28 cellular contexts compared by ENCODE assay signal in the genomic region with DNA sequence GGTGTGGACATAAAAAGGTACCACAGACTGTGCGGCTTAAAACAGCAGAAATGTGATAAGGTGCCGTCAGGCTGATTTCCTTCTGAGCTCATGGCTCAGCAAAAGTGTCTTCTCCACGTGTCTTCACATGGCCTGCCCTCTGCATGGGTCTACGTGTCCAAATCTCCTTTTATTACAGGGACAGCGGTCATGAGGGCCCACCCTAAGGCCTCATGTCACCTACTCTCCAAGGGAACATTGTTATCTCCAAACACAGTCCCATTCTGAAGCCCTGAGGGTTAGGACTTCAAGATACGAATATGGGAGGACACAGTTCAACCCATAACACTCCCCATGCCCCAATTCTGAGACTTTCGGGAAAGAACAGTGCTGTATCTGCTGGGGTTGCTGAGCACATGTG. TPM values are rescaled to one million over a fixed set of nuclear protein-coding genes. Genes with fewer than 3 reads are reported as not detected.
"Had no signal": no experiment of that assay in that cellular context is flagged by ENCODE, and none has a peak within 500 bp of the region (broad histone marks: within the 10 kb centered on the region; RNA-seq: fewer than 3 reads in every experiment).

No MANE protein-coding gene starts in this region.

- H3K27me3 ChIP-seq: thyroid gland, upper lobe of left lung had no signal

- ATAC-seq: activated CD8-positive, alpha-beta memory T cell treated with anti-CD3 and anti-CD28 coated beads, Interleukin-2, amount 10 ng/mL, durations not matched to agents 7 days and 5 days; activated CD8-positive, alpha-beta T cell treated with anti-CD3 and anti-CD28 coated beads, Interleukin-2, amount 10 ng/mL, durations not matched to agents 7 days and 5 days; left colon; naive thymus-derived CD4-positive, alpha-beta T cell; stimulated activated naive B cell treated with anti-CD40 and anti-IgM and Interleukin-4, amounts not matched to agents 10 μg/mL and 1 μg/mL and 100 μg/mL, for 72 hours had no signal

- H3K27ac ChIP-seq: epithelial cell of prostate, parathyroid adenoma, stomach, thyroid gland, upper lobe of left lung had no signal

- H2AFZ ChIP-seq: parathyroid adenoma had no signal

- H3K9me3 Mint-ChIP-seq: activated B cell treated with CpG ODN at 0.5 μM for 24 hours; naive thymus-derived CD4-positive, alpha-beta T cell; stimulated activated naive B cell treated with anti-CD40 and anti-IgM and Interleukin-4, amounts not matched to agents 10 μg/mL and 1 μg/mL and 100 μg/mL, for 72 hours; T-helper 2 cell treated with Interferon-gamma antibody and Interleukin-4, amounts not matched to agents 5 μg/mL and 100 μg/mL, for 36 hours had no signal

- H3K27me3 Mint-ChIP-seq: activated naive CD8-positive, alpha-beta T cell had no signal

- H3K27ac Mint-ChIP-seq: activated B cell treated with CpG ODN at 0.5 μM for 24 hours; activated CD8-positive, alpha-beta memory T cell treated with anti-CD3 and anti-CD28 coated beads, Interleukin-2, amount 10 ng/mL, durations not matched to agents 7 days and 5 days; activated CD8-positive, alpha-beta T cell treated with anti-CD3 and anti-CD28 coated beads, Interleukin-2, amount 10 ng/mL, durations not matched to agents 7 days and 5 days; activated naive CD8-positive, alpha-beta T cell; naive thymus-derived CD4-positive, alpha-beta T cell; stimulated activated naive B cell treated with anti-CD40 and anti-IgM and Interleukin-4, amounts not matched to agents 10 μg/mL and 1 μg/mL and 100 μg/mL, for 72 hours; T-helper 2 cell treated with Interferon-gamma antibody and Interleukin-4, amounts not matched to agents 5 μg/mL and 100 μg/mL, for 36 hours had no signal

- H3K9ac ChIP-seq: parathyroid adenoma had no signal

- H3K4me1 ChIP-seq: stomach, upper lobe of left lung had no signal

- H3K36me3 ChIP-seq: stomach, thyroid gland, upper lobe of left lung had no signal

- H3K36me3 Mint-ChIP-seq: activated CD8-positive, alpha-beta memory T cell treated with anti-CD3 and anti-CD28 coated beads, Interleukin-2, amount 10 ng/mL, durations not matched to agents 7 days and 5 days; activated naive CD8-positive, alpha-beta T cell; naive thymus-derived CD4-positive, alpha-beta T cell; stimulated activated naive B cell treated with anti-CD40 and anti-IgM and Interleukin-4, amounts not matched to agents 10 μg/mL and 1 μg/mL and 100 μg/mL, for 72 hours had no signal

- H3K9me3 ChIP-seq: stomach, thyroid gland, upper lobe of left lung had no signal

- H3K4me3 Mint-ChIP-seq: activated B cell treated with CpG ODN at 0.5 μM for 24 hours; activated CD8-positive, alpha-beta memory T cell treated with anti-CD3 and anti-CD28 coated beads, Interleukin-2, amount 10 ng/mL, durations not matched to agents 7 days and 5 days; activated CD8-positive, alpha-beta T cell treated with anti-CD3 and anti-CD28 coated beads, Interleukin-2, amount 10 ng/mL, durations not matched to agents 7 days and 5 days; activated naive CD8-positive, alpha-beta T cell; naive thymus-derived CD4-positive, alpha-beta T cell; stimulated activated naive B cell treated with anti-CD40 and anti-IgM and Interleukin-4, amounts not matched to agents 10 μg/mL and 1 μg/mL and 100 μg/mL, for 72 hours; T-helper 2 cell treated with Interferon-gamma antibody and Interleukin-4, amounts not matched to agents 5 μg/mL and 100 μg/mL, for 36 hours had no signal

- H3K4me3 ChIP-seq: stomach, thyroid gland, upper lobe of left lung had no signal

- DNase-seq: activated B cell treated with CpG ODN at 0.5 μM for 24 hours; activated CD8-positive, alpha-beta memory T cell treated with anti-CD3 and anti-CD28 coated beads, Interleukin-2, amount 10 ng/mL, durations not matched to agents 7 days and 5 days; activated CD8-positive, alpha-beta T cell treated with anti-CD3 and anti-CD28 coated beads, Interleukin-2, amount 10 ng/mL, durations not matched to agents 7 days and 5 days; activated effector memory CD4-positive, alpha-beta T cell treated with Interleukin-2 at 50 U/mL for 16 hours; activated naive CD4-positive, alpha-beta T cell treated with Interleukin-2 at 50 U/mL for 16 hours; activated T-cell treated with anti-CD3 and anti-CD28 coated beads, Interleukin-2, amount 50 U/mL, for 48 hours; anterior cingulate cortex; dermis blood vessel endothelial cell; effector CD4-positive, alpha-beta T cell; left colon; mammary epithelial cell; midbrain; naive thymus-derived CD4-positive, alpha-beta T cell; occipital lobe; right cardiac atrium; stimulated activated CD4-positive, alpha-beta T cell treated with anti-CD3 and anti-CD28 coated beads, Interleukin-15, amount 100 ng/mL, for 24 hours; stimulated activated CD4-positive, alpha-beta T cell treated with anti-CD3 and anti-CD28 coated beads, Interleukin-2, amount 100 ng/mL, for 24 hours; stimulated activated naive B cell treated with anti-CD40 and anti-IgM and Interleukin-4, amounts not matched to agents 10 μg/mL and 1 μg/mL and 100 μg/mL, for 72 hours; stomach; T-helper 1 cell; thyroid gland; upper lobe of left lung had no signal

- H3K4me1 Mint-ChIP-seq: activated CD8-positive, alpha-beta memory T cell treated with anti-CD3 and anti-CD28 coated beads, Interleukin-2, amount 10 ng/mL, durations not matched to agents 7 days and 5 days; naive thymus-derived CD4-positive, alpha-beta T cell had no signal

RNA-seq across cellular contexts. Expression of a gene that starts 35.2 kb away (rescaled TPM):
- total RNA-seq: activated B cell treated with CpG ODN at 0.5 μM for 24 hours had no signal
- polyA plus RNA-seq: keratinocyte; naive thymus-derived CD4-positive, alpha-beta T cell; neural cell had no signal
